Comparison of ENCODE assay signal across 23 cellular contexts in the genomic region with DNA sequence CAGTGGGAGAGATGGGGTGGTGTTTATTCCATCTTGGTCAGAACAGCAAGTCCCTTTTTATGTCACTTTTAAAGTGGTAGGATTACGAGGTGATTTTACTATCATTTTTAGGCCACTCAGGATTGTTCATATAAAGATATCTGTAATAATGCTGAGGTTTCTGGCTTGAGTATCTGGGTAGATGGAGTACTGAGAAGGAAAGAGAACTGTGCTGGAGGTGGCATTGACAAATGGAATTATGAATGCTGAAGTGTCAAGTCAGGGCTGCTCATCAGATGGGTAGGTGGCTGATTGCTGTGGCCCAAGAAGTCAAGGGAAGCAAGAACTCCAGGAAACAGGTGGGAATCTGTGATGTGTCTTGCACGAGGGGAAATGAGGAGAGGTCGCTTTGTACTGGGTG.
"Had no signal": no experiment of that assay in that cellular context is flagged by ENCODE, and none has a peak within 500 bp of the region (broad histone marks: within the 10 kb centered on the region; RNA-seq: fewer than 3 reads in every experiment).

No MANE protein-coding gene starts in this region.

- H3K4me3 ChIP-seq: heart right ventricle, hepatocyte, lower lobe of right lung, ovary, psoas muscle, right lobe of liver, smooth muscle cell, tibial nerve, vagina had no signal

- DNase-seq: heart right ventricle; islet precursor cell; lower lobe of right lung; mesendoderm; naive thymus-derived CD4-positive, alpha-beta T cell; ovary; psoas muscle; right lobe of liver; stimulated activated CD4-positive, alpha-beta T cell treated with anti-CD3 and anti-CD28 coated beads, Interleukin-1b, Interleukin-23, amount 100 ng/mL, for 48 hours; stimulated activated CD4-positive, alpha-beta T cell treated with anti-CD3 and anti-CD28 coated beads, Interleukin-2, amount 100 ng/mL, for 48 hours; stimulated activated CD4-positive, alpha-beta T cell treated with anti-CD3 and anti-CD28 coated beads, Interleukin-4, amount 100 ng/mL, for 4 hours; stimulated activated naive CD4-positive, alpha-beta T cell treated with Interleukin-2 at 50 U/mL for 16 hours; stimulated activated naive CD8-positive, alpha-beta T cell treated with anti-CD3 and anti-CD28 coated beads, Interleukin-15, amount 100 ng/mL, for 72 hours; substantia nigra had no signal

- H3K36me3 Mint-ChIP-seq: mesothelial cell of epicardium; natural killer cell treated with Interleukin-12 subunit alpha and Interleukin-12 subunit beta and Interleukin-15 and Interleukin-18, amount 100 ng/mL, for 72 hours; stimulated activated memory B cell treated with anti-CD40 and anti-IgM and Interleukin-4, amounts not matched to agents 10 μg/mL and 1 μg/mL and 100 μg/mL, for 72 hours; type B pancreatic cell had no signal

- H3K9me3 Mint-ChIP-seq: natural killer cell treated with Interleukin-12 subunit alpha and Interleukin-12 subunit beta and Interleukin-15 and Interleukin-18, amount 100 ng/mL, for 72 hours; stimulated activated memory B cell treated with anti-CD40 and anti-IgM and Interleukin-4, amounts not matched to agents 10 μg/mL and 1 μg/mL and 100 μg/mL, for 72 hours; stimulated activated naive CD8-positive, alpha-beta T cell treated with anti-CD3 and anti-CD28 coated beads, Interleukin-15, amount 100 ng/mL, for 72 hours; type B pancreatic cell had no signal

- H3K27ac ChIP-seq: heart right ventricle, hepatocyte, lower lobe of right lung, ovary, psoas muscle, right lobe of liver, tibial nerve, vagina had no signal

- H3K36me3 ChIP-seq: heart right ventricle, lower lobe of right lung, ovary, right lobe of liver, tibial nerve, vagina had no signal

- H2AFZ ChIP-seq: hepatocyte had no signal

- H3K79me2 ChIP-seq: hepatocyte had no signal

- ATAC-seq: heart right ventricle; left lobe of liver; lower lobe of right lung; naive thymus-derived CD4-positive, alpha-beta T cell; natural killer cell treated with Interleukin-12 subunit alpha and Interleukin-12 subunit beta and Interleukin-15 and Interleukin-18, amount 100 ng/mL, for 72 hours; psoas muscle; right lobe of liver; stimulated activated memory B cell treated with anti-CD40 and anti-IgM and Interleukin-4, amounts not matched to agents 10 μg/mL and 1 μg/mL and 100 μg/mL, for 72 hours; stimulated activated naive CD8-positive, alpha-beta T cell treated with anti-CD3 and anti-CD28 coated beads, Interleukin-15, amount 100 ng/mL, for 72 hours had no signal

- H3K9me3 ChIP-seq: heart right ventricle, lower lobe of right lung, ovary, psoas muscle, right lobe of liver, tibial nerve, vagina had no signal

- H3K4me1 Mint-ChIP-seq: stimulated activated memory B cell treated with anti-CD40 and anti-IgM and Interleukin-4, amounts not matched to agents 10 μg/mL and 1 μg/mL and 100 μg/mL, for 72 hours; stimulated activated naive CD8-positive, alpha-beta T cell treated with anti-CD3 and anti-CD28 coated beads, Interleukin-15, amount 100 ng/mL, for 72 hours had no signal

- H3K27me3 ChIP-seq: heart right ventricle, hepatocyte, ovary, right lobe of liver, vagina had no signal

- H3K4me2 ChIP-seq: hepatocyte, smooth muscle cell had no signal

- H3K27ac Mint-ChIP-seq: mesothelial cell of epicardium; natural killer cell treated with Interleukin-12 subunit alpha and Interleukin-12 subunit beta and Interleukin-15 and Interleukin-18, amount 100 ng/mL, for 72 hours; stimulated activated memory B cell treated with anti-CD40 and anti-IgM and Interleukin-4, amounts not matched to agents 10 μg/mL and 1 μg/mL and 100 μg/mL, for 72 hours; stimulated activated naive CD8-positive, alpha-beta T cell treated with anti-CD3 and anti-CD28 coated beads, Interleukin-15, amount 100 ng/mL, for 72 hours; type B pancreatic cell had no signal

- H3K4me3 Mint-ChIP-seq: mesothelial cell of epicardium; naive thymus-derived CD4-positive, alpha-beta T cell; natural killer cell treated with Interleukin-12 subunit alpha and Interleukin-12 subunit beta and Interleukin-15 and Interleukin-18, amount 100 ng/mL, for 72 hours; stimulated activated memory B cell treated with anti-CD40 and anti-IgM and Interleukin-4, amounts not matched to agents 10 μg/mL and 1 μg/mL and 100 μg/mL, for 72 hours; stimulated activated naive CD8-positive, alpha-beta T cell treated with anti-CD3 and anti-CD28 coated beads, Interleukin-15, amount 100 ng/mL, for 72 hours; type B pancreatic cell had no signal

- H3K4me1 ChIP-seq: psoas muscle, right lobe of liver, tibial nerve, vagina had no signal
